In the genomic region with DNA sequence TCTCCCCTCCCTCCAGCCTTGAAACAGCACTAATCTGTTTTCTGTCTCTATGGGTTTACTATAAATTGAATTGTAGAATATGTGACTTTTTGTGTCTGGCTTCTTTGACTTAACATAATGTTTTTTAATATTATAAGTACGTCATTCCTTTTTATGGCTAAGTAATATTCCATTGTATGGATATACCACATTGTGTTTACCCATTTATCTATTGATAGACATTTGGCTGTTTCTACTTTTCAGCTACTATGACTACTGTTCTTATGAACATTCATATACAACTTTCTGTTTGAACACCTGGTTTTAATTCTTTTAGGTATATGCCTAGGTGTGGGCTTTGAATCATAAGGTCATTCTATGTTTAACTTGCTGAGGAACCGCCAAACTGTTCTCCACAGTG, we compare ENCODE assay signal across 27 cellular contexts.
"Had no signal": no experiment of that assay in that cellular context is flagged by ENCODE, and none has a peak within 500 bp of the region (broad histone marks: within the 10 kb centered on the region; RNA-seq: fewer than 3 reads in every experiment).

No MANE protein-coding gene starts in this region.

- FAIRE-seq: urothelium cell line had no signal

- DNase-seq: stimulated activated CD4-positive, alpha-beta T cell treated with anti-CD3 and anti-CD28 coated beads, Interleukin-2, amount 100 ng/mL, for 48 hours; stimulated activated CD4-positive, alpha-beta T cell treated with anti-CD3 and anti-CD28 coated beads, Interleukin-4, amount 100 ng/mL, for 1 hour; stimulated activated CD4-positive, alpha-beta T cell treated with anti-CD3 and anti-CD28 coated beads, Interleukin-4, amount 100 ng/mL, for 24 hours; stimulated activated CD4-positive, alpha-beta T cell treated with anti-CD3 and anti-CD28 coated beads, Interleukin-4, amount 100 ng/mL, for 4 hours; stimulated activated CD8-positive, alpha-beta memory T cell treated with anti-CD3 and anti-CD28 coated beads, Interleukin-4, amount 100 ng/mL, for 48 hours; stimulated activated naive B cell treated with anti-CD40 and anti-IgM and Interleukin-4, amounts not matched to agents 10 μg/mL and 1 μg/mL and 100 μg/mL, for 72 hours; stimulated activated naive CD4-positive, alpha-beta T cell; stimulated activated naive CD4-positive, alpha-beta T cell treated with Interleukin-2 at 50 U/mL for 16 hours; stimulated activated naive CD8-positive, alpha-beta T cell treated with anti-CD3 and anti-CD28 coated beads, Interleukin-15, amount 100 ng/mL, for 72 hours; stimulated activated naive CD8-positive, alpha-beta T cell treated with anti-CD3 and anti-CD28 coated beads, Interleukin-15, Interleukin-2, amounts not matched to agents 100 U/mL and 50 U/mL, for 24 hours; stomach; substantia nigra; testis; thyroid gland; tibial artery; transverse colon; trophoblast cell; upper lobe of left lung; upper lobe of right lung; uterus had no signal

- H3K36me3 ChIP-seq: stomach, suprapubic skin, thoracic aorta, thyroid gland, tibial artery, tibial nerve, transverse colon, upper lobe of left lung, upper lobe of right lung, uterus, vagina had no signal

- ATAC-seq: stimulated activated effector memory CD8-positive, alpha-beta T cell treated with anti-CD3 and anti-CD28 coated beads, Interleukin-12 subunit alpha, Interleukin-12 subunit beta, amount 100 ng/mL, for 72 hours; stimulated activated memory B cell treated with anti-CD40 and anti-IgM and Interleukin-4, amounts not matched to agents 10 μg/mL and 1 μg/mL and 100 μg/mL, for 72 hours; stimulated activated naive B cell treated with anti-CD40 and anti-IgM and Interleukin-4, amounts not matched to agents 10 μg/mL and 1 μg/mL and 100 μg/mL, for 72 hours; stimulated activated naive CD8-positive, alpha-beta T cell treated with anti-CD3 and anti-CD28 coated beads, Interleukin-15, amount 100 ng/mL, for 72 hours; stimulated activated naive CD8-positive, alpha-beta T cell treated with anti-CD3 and anti-CD28 coated beads, Interleukin-15, Interleukin-2, amounts not matched to agents 100 U/mL and 50 U/mL, for 24 hours; upper lobe of right lung had no signal

- H3K9me3 ChIP-seq: testis, thoracic aorta, thyroid gland, upper lobe of right lung, uterus, vagina had no signal

- H3K4me1 ChIP-seq: stomach, suprapubic skin, testis, thyroid gland, tibial artery, tibial nerve, transverse colon, upper lobe of left lung, upper lobe of right lung, uterus, vagina had no signal

- H3K27me3 ChIP-seq: stomach, suprapubic skin, testis, thyroid gland, tibial artery, tibial nerve, transverse colon, upper lobe of left lung, upper lobe of right lung, uterus, vagina had no signal

- H3K4me3 ChIP-seq: stomach, suprapubic skin, testis, thoracic aorta, thyroid gland, tibial artery, tibial nerve, transverse colon, upper lobe of left lung, upper lobe of right lung, uterus, vagina had no signal

- H3K27ac ChIP-seq: stomach, suprapubic skin, testis, thoracic aorta, thyroid gland, tibial artery, tibial nerve, transverse colon, upper lobe of left lung, upper lobe of right lung, uterus, vagina had no signal
